ENCODE assay signal across 8 cellular contexts in the genomic region with DNA sequence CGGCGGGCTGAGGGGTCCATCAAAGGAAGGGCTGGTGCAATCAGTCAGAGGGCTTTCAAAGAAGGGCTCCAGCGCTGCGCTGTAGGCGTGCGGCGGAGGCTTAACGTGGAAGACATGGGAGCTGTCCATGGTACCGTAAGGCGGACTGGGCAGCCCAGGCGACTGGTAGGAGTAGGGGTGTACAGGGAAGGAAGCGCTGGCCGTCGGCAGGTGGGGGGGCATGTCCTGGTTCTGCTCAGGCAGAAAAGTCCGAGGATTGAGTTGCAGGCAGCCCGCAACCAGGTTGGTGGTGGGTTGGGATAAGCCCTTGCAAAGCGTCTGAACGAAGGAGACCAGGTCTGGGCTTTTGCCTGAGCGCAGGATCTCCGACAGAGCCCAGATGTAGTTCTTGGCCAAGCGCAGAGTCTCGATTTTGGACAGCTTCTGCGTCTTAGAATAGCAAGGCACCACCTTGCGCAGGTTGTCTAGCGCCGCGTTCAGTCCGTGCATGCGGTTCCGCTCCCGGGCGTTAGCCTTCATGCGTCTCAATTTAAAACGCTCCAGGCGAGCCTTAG. TPM values are rescaled to one million over a fixed set of nuclear protein-coding genes. Genes with fewer than 3 reads are reported as not detected.
DNase-seq lines count a peak whose midpoint lies in the region; ATAC-seq, FAIRE-seq and TF ChIP-seq lines count a peak whose summit lies in the region.

No MANE protein-coding gene starts in this region.

- ATAC-seq in pancreas (peak; percentile 66 to 98 (median 76)), GM21423 (IDR thresholded peaks at IDR 0.05; ENCODE audit: unreplicated experiment) (no peak), GM19397 (IDR thresholded peaks at IDR 0.05; ENCODE audit: unreplicated experiment) (no peak)

- no peak for FAIRE-seq in pancreas (lab: Jason Lieb, UNC)

- intact Hi-C loops in pancreas (cut with DNase I), result no loop called here

- WGBS in pancreas, 2 donors, result 9% methylated on average over 35 of the region's 35 CpGs

- H3K27me3 ChIP-seq in pancreas, result peaks cover 5 to 69% (median 11%) of the 10 kb centered on the region in 4 donors

- H3K4me1 ChIP-seq in pancreas, result no peaks in the 10 kb centered on the region

- H3K9me3 ChIP-seq in pancreas, result no peaks in the 10 kb centered on the region

- H3K36me3 ChIP-seq in pancreas, result no peaks in the 10 kb centered on the region

- no peak overlapping the region for H3K4me3 ChIP-seq in Jurkat, Clone E6-1 (ENCODE audit: low read length)
- H3K4me3 ChIP-seq in fibroblast of the aortic adventitia (ENCODE audit: low read depth, low read length), result no peak overlapping the region
- H3K4me3 ChIP-seq in pancreas, result peak overlapping the region in 1 of 4 donors; percentile 13

- TF ChIP-seq CTCF in GM10248 (IDR thresholded peaks at IDR 0.05; ENCODE audit: control extremely low read depth, extremely low read depth, low read depth, missing control alignments) (no peak), fibroblast of the aortic adventitia (IDR thresholded peaks at IDR 0.05; ENCODE audit: insufficient read depth, low read length) (no peak), pancreas (IDR thresholded peaks at IDR 0.05) (no peak)

- POLR2A ChIA-PET in GM10248 (lab: Yijun Ruan, JAX), result no interaction called here

- CTCF ChIA-PET in GM10248 (lab: Yijun Ruan, JAX), result no interaction called here

- H3K27ac ChIP-seq in pancreas, result no peak overlapping the region

- DNase-seq in GM10248 (ENCODE audit: extremely low spot score) (peak; percentile 57), fibroblast of the aortic adventitia (ENCODE audit: low read depth) (peak; percentile 82), pancreas (peak; percentile 50 to 89 (median 74)), 8988T (no peak)
- peak; percentile 22 for DNase-seq in Jurkat, Clone E6-1 (ENCODE audit: low read depth, low spot score)
- peak; percentile 50 for DNase-seq in activated T-cell treated with anti-CD3 and anti-CD28 coated beads, Interleukin-2, amount 50 U/mL, for 1 hour

RNA-seq across cellular contexts. Expression of a gene that starts 2.2 kb away (rescaled TPM):
- not detected for polyA plus RNA-seq in Jurkat, Clone E6-1 (2012; ENCODE audit: insufficient read depth, insufficient read length)
- not detected in 2 replicates for total RNA-seq in fibroblast of the aortic adventitia (ENCODE audit: low replicate concordance)
- total RNA-seq in pancreas, result 1 to 10 TPM; 1.4 to 9.1 (median 3.1) TPM
- polyA plus RNA-seq in pancreas, result 10 to 100 TPM in 1 of 2 donors, 1 to 10 TPM in 1; 8.7 to 52.8 TPM

RNA-seq across cellular contexts. Expression of a gene that starts 21.2 kb away (rescaled TPM):
- 29.5 TPM for polyA plus RNA-seq in Jurkat, Clone E6-1 (2012; ENCODE audit: insufficient read depth, insufficient read length)
- total RNA-seq in fibroblast of the aortic adventitia (ENCODE audit: low replicate concordance) (0.27 TPM in 1 of 2 replicates, not detected in the other), pancreas (1 to 10 TPM in 1 of 6 donors, under 1 TPM in 5; 0.16 to 1.4 (median 0.47) TPM)
- 1 to 10 TPM in 1 of 2 donors, under 1 TPM in 1; 0.65 to 4.6 TPM for polyA plus RNA-seq in pancreas

Comparison
In these comparisons a context has a peak if more than half of its experiments do, and no peak if none do; other contexts are left out.
1. ATAC-seq: peak in pancreas (4 of 4); none in GM21423 (single experiment) and GM19397 (single experiment).